In the genomic region with DNA sequence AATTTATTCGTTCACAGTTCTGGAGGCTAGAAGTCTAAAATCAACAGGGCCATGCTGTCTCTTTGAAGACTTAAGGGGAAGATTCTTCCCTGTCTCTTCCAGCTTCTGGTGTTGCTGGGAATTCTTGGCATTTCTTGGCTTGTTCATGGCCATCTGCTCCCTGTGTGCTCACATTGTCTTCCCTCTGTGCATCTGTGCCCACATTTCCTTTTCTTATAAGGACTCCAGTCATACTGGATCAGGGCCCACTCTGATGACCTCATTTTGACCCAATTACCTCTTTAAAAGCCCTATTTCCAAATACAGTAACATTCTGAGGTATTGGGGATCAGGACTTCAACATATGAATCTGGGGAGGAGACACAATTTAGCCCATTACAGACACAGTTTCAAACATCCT, we compare ENCODE assay signal across 14 cellular contexts.
"Had no signal": no experiment of that assay in that cellular context is flagged by ENCODE, and none has a peak within 500 bp of the region (broad histone marks: within the 10 kb centered on the region; RNA-seq: fewer than 3 reads in every experiment).

No MANE protein-coding gene starts in this region.

- DNase-seq: activated CD4-positive, alpha-beta memory T cell treated with anti-CD3 and anti-CD28 coated beads, Interleukin-2, amount 10 ng/mL, durations not matched to agents 7 days and 5 days; activated CD4-positive, alpha-beta T cell treated with anti-CD3 and anti-CD28 coated beads for 4 hours; activated effector memory CD4-positive, alpha-beta T cell treated with Interleukin-2 at 50 U/mL for 16 hours; activated naive CD4-positive, alpha-beta T cell treated with anti-CD3 and anti-CD28 coated beads, Interleukin-2, amount 50 U/mL, for 16 hours; activated T-cell treated with anti-CD3 and anti-CD28 coated beads, Interleukin-2, amount 50 U/mL, for 4 hours; nucleus accumbens; posterior cingulate gyrus; retina had no signal

- FAIRE-seq: colon, endometrium, islet of Langerhans had no signal

- H3K4me1 ChIP-seq: gastroesophageal sphincter had no signal

- H3K36me3 ChIP-seq: cardiac muscle cell, gastroesophageal sphincter, thoracic aorta had no signal

- H3K27me3 ChIP-seq: cardiac muscle cell, gastroesophageal sphincter had no signal

- H3K27ac ChIP-seq: cardiac muscle cell, gastroesophageal sphincter, thoracic aorta had no signal

- H3K4me3 ChIP-seq: cardiac muscle cell, gastroesophageal sphincter, thoracic aorta had no signal

- H3K9me3 ChIP-seq: gastroesophageal sphincter, thoracic aorta had no signal
